Comparison of ENCODE assay signal across 8 cellular contexts in genomic region chr1:155226188-155226909, GRCh38. TPM values are rescaled to one million over a fixed set of nuclear protein-coding genes. Genes with fewer than 3 reads are reported as not detected.
DNase-seq lines count a peak whose midpoint lies in the region; ATAC-seq, FAIRE-seq and TF ChIP-seq lines count a peak whose summit lies in the region.

No MANE protein-coding gene starts in this region.

- TF ChIP-seq CTCF in HFF-Myc (IDR thresholded peaks at IDR 0.05; ENCODE audit: low read depth, low read length, missing control alignments) (peak; percentile 59), VCaP (conservative IDR thresholded peaks at IDR 0.05) (peak; percentile 53), cardiac fibroblast (IDR thresholded peaks at IDR 0.05; ENCODE audit: low read depth, low read length) (peak; percentile 38), keratinocyte (optimal IDR thresholded peaks at IDR 0.05 in 1 of 3, IDR thresholded peaks at IDR 0.05 in 1 of 3, conservative IDR thresholded peaks at IDR 0.05 in 1 of 3; ENCODE audit: extremely low read depth in 1 of 3, insufficient read depth in 2 of 3, low read length in 3 of 3) (peak; percentile 50 to 74 (median 54))

- H3K4me2 ChIP-seq in BLaER1 treated with 17β-estradiol and CSF1 and Interleukin-3, amounts not matched to agents 10 nM and 100 nM, result peak overlapping the region; percentile 82 to 96 (median 86)
- peak overlapping the region; percentile 87 for H3K4me2 ChIP-seq in keratinocyte (ENCODE audit: control insufficient read depth, extremely low read depth, insufficient read depth, low read depth, low read length)

- no peaks in the 10 kb centered on the region for H4K20me1 ChIP-seq in BLaER1 treated with 17β-estradiol and CSF1 and Interleukin-3, amounts not matched to agents 10 nM and 100 nM
- H4K20me1 ChIP-seq in keratinocyte (ENCODE audit: control insufficient read depth, extremely low read depth, insufficient read depth, low read length), result no peaks in the 10 kb centered on the region

- peak overlapping the region; percentile 60 to 80 (median 75) for H3K4me3 ChIP-seq in BLaER1 treated with 17β-estradiol and CSF1 and Interleukin-3, amounts not matched to agents 10 nM and 100 nM
- H3K4me3 ChIP-seq in HFF-Myc (replicated peaks; ENCODE audit: low read depth, low read length), result peak overlapping the region; percentile 89
- peak overlapping the region; percentile 65 to 66 for H3K4me3 ChIP-seq in cardiac fibroblast (replicated peaks in 1 of 2; ENCODE audit: low read depth in 2 of 2, low read length in 2 of 2)
- peak overlapping the region; percentile 55 to 94 (median 94) for H3K4me3 ChIP-seq in keratinocyte (ENCODE audit: control insufficient read depth in 2 of 3, extremely low read depth in 1 of 3, insufficient read depth in 2 of 3, low read depth in 1 of 3, low read length in 3 of 3)

- H3K4me1 ChIP-seq in BLaER1 treated with 17β-estradiol and CSF1 and Interleukin-3, amounts not matched to agents 10 nM and 100 nM, result peaks cover 56 to 62% (median 60%) of the 10 kb centered on the region in 10 experiments
- H3K4me1 ChIP-seq in keratinocyte (ENCODE audit: control insufficient read depth, extremely low read depth, insufficient read depth, low read length), result peaks cover 37% of the 10 kb centered on the region

- H2AFZ ChIP-seq in keratinocyte (ENCODE audit: control insufficient read depth, low read length), result peak overlapping the region; percentile 71

- peaks cover 13% of the 10 kb centered on the region for H3K79me2 ChIP-seq in keratinocyte (ENCODE audit: control insufficient read depth, insufficient read depth, low read length)

- no peaks in the 10 kb centered on the region for H3K9me3 ChIP-seq in BLaER1 treated with 17β-estradiol and CSF1 and Interleukin-3, amounts not matched to agents 10 nM and 100 nM (replicated peaks in 1 of 11)
- H3K9me3 ChIP-seq in keratinocyte (ENCODE audit: control insufficient read depth, low read depth, low read length), result no peaks in the 10 kb centered on the region

- peaks cover 0 to 2% (median 0%) of the 10 kb centered on the region in 11 experiments; a peak in 2 of 22 replicates for H3K36me3 ChIP-seq in BLaER1 treated with 17β-estradiol and CSF1 and Interleukin-3, amounts not matched to agents 10 nM and 100 nM
- H3K36me3 ChIP-seq in keratinocyte (ENCODE audit: control insufficient read depth in 2 of 2, extremely low read depth in 1 of 2, insufficient read depth in 2 of 2, low read length in 2 of 2), result no peaks in the 10 kb centered on the region

- H3K9me1 ChIP-seq in keratinocyte (ENCODE audit: control insufficient read depth, extremely low read depth, insufficient read depth, low read length), result peaks cover 3% of the 10 kb centered on the region

- DNase-seq in HFF-Myc (ENCODE audit: extremely low read depth, low read depth) (no peak), NCI-H2196 (lab: John Stamatoyannopoulos, UW; ENCODE audit: unreplicated experiment) (peak; percentile 66), cardiac fibroblast (ENCODE audit: low read depth in 2 of 2) (peak; percentile 68 to 88), keratinocyte (ENCODE audit: low read depth, low spot score) (no peak)
- peak; percentile 75 for DNase-seq in stimulated activated CD4-positive, alpha-beta T cell treated with anti-CD3 and anti-CD28 coated beads, Interleukin-12 subunit alpha, Interleukin-12 subunit beta, amount 100 ng/mL, for 4 hours

- dilution Hi-C loops in keratinocyte (cut with MboI; ENCODE audit: extremely low pct_ligation_motif_present, low sequenced_read_pairs), result no loop called here

- no peak for ATAC-seq in HG03457 (IDR thresholded peaks at IDR 0.05; ENCODE audit: unreplicated experiment)

- no peaks in the 10 kb centered on the region for H3K27me3 ChIP-seq in BLaER1 treated with 17β-estradiol and CSF1 and Interleukin-3, amounts not matched to agents 10 nM and 100 nM
- no peaks in the 10 kb centered on the region for H3K27me3 ChIP-seq in keratinocyte (ENCODE audit: control insufficient read depth, extremely low read depth, insufficient read depth, low read length)

- H3K9ac ChIP-seq in BLaER1 treated with 17β-estradiol and CSF1 and Interleukin-3, amounts not matched to agents 10 nM and 100 nM, result peak overlapping the region; percentile 77 to 94 (median 91)
- peak overlapping the region; percentile 90 for H3K9ac ChIP-seq in keratinocyte (ENCODE audit: control insufficient read depth, extremely low read depth, insufficient read depth, low read length)

- peak overlapping the region; percentile 54 to 97 (median 93); a peak in 21 of 22 replicates for H3K27ac ChIP-seq in BLaER1 treated with 17β-estradiol and CSF1 and Interleukin-3, amounts not matched to agents 10 nM and 100 nM
- H3K27ac ChIP-seq in VCaP (peak overlapping the region; percentile 82), keratinocyte (ENCODE audit: control insufficient read depth, insufficient read depth, low read length) (peak overlapping the region; percentile 87)

- FAIRE-seq in keratinocyte (lab: Jason Lieb, UNC), result no peak

RNA-seq across cellular contexts. Expression of gene MTX1, which starts 17.9 kb away (rescaled TPM):
- polyA plus RNA-seq in keratinocyte, result 43.4 to 69.9 TPM (median 59.5 TPM) in 3 replicates
- 3.8 TPM for polyA plus RNA-seq in keratinocyte (2011; ENCODE audit: low read depth)
- 36.1 and 59.2 TPM in 2 replicates for polyA plus RNA-seq in keratinocyte (2011; cell fraction: cytosol; rRNA removed)
- polyA plus RNA-seq in keratinocyte (2011; cell fraction: nucleus; rRNA removed), result 31.1 and 36.4 TPM in 2 replicates
- 36.9 and 60.2 TPM in 2 replicates for polyA plus RNA-seq in keratinocyte (2012; ENCODE audit: low replicate concordance)
- 34.7 to 71.9 TPM (median 51.0 TPM) in 3 replicates for polyA minus RNA-seq in keratinocyte
- polyA minus RNA-seq in keratinocyte (2011; cell fraction: cytosol; rRNA and poly(A)+ RNA removed), result 60.6 TPM
- 16.4 and 18.3 TPM in 2 replicates for polyA minus RNA-seq in keratinocyte (2011; cell fraction: nucleus; rRNA and poly(A)+ RNA removed)

RNA-seq across cellular contexts. Expression of gene THBS3, which starts 18.7 kb away (rescaled TPM):
- 14.4 to 36.0 TPM (median 16.2 TPM) in 3 replicates for polyA plus RNA-seq in keratinocyte
- 25.5 TPM for polyA plus RNA-seq in keratinocyte (2011; ENCODE audit: low read depth)
- 6.5 and 8.4 TPM in 2 replicates for polyA plus RNA-seq in keratinocyte (2011; cell fraction: cytosol; rRNA removed)
- 99.2 and 112 TPM in 2 replicates for polyA plus RNA-seq in keratinocyte (2011; cell fraction: nucleus; rRNA removed)
- polyA plus RNA-seq in keratinocyte (2012; ENCODE audit: low replicate concordance), result 11.8 and 32.9 TPM in 2 replicates
- polyA minus RNA-seq in keratinocyte, result 23.7 to 34.4 TPM (median 27.5 TPM) in 3 replicates
- 12.5 TPM for polyA minus RNA-seq in keratinocyte (2011; cell fraction: cytosol; rRNA and poly(A)+ RNA removed)
- polyA minus RNA-seq in keratinocyte (2011; cell fraction: nucleus; rRNA and poly(A)+ RNA removed), result 22.6 and 28.6 TPM in 2 replicates

RNA-seq across cellular contexts. Expression of gene ENTREP3, which starts 28.9 kb away (rescaled TPM):
- polyA plus RNA-seq in keratinocyte, result 8.8 to 12.6 TPM (median 9.2 TPM) in 3 replicates
- 5.9 TPM for polyA plus RNA-seq in keratinocyte (2011; ENCODE audit: low read depth)
- polyA plus RNA-seq in keratinocyte (2011; cell fraction: cytosol; rRNA removed), result 13.5 and 25.2 TPM in 2 replicates
- 22.5 and 30.8 TPM in 2 replicates for polyA plus RNA-seq in keratinocyte (2011; cell fraction: nucleus; rRNA removed)
- 26.2 and 38.0 TPM in 2 replicates for polyA plus RNA-seq in keratinocyte (2012; ENCODE audit: low replicate concordance)
- polyA minus RNA-seq in keratinocyte, result 7.4 to 47.3 TPM (median 8.8 TPM) in 3 replicates
- 32.0 TPM for polyA minus RNA-seq in keratinocyte (2011; cell fraction: cytosol; rRNA and poly(A)+ RNA removed)
- 13.2 and 13.6 TPM in 2 replicates for polyA minus RNA-seq in keratinocyte (2011; cell fraction: nucleus; rRNA and poly(A)+ RNA removed)

RNA-seq across cellular contexts. Expression of gene SCAMP3, which starts 35.8 kb away (rescaled TPM):
- polyA plus RNA-seq in keratinocyte, result 72.1 to 97.0 TPM (median 91.3 TPM) in 3 replicates
- polyA plus RNA-seq in keratinocyte (2011; ENCODE audit: low read depth), result 18.7 TPM
- polyA plus RNA-seq in keratinocyte (2011; cell fraction: cytosol; rRNA removed), result 70.0 and 83.7 TPM in 2 replicates
- polyA plus RNA-seq in keratinocyte (2011; cell fraction: nucleus; rRNA removed), result 104 and 111 TPM in 2 replicates
- polyA plus RNA-seq in keratinocyte (2012; ENCODE audit: low replicate concordance), result 59.6 and 60.0 TPM in 2 replicates
- 66.3 to 139 TPM (median 80.7 TPM) in 3 replicates for polyA minus RNA-seq in keratinocyte
- polyA minus RNA-seq in keratinocyte (2011; cell fraction: cytosol; rRNA and poly(A)+ RNA removed), result 103 TPM
- 41.2 and 50.0 TPM in 2 replicates for polyA minus RNA-seq in keratinocyte (2011; cell fraction: nucleus; rRNA and poly(A)+ RNA removed)

RNA-seq across cellular contexts. Expression of gene CLK2, which starts 47.0 kb away (rescaled TPM):
- 42.1 to 45.3 TPM (median 43.1 TPM) in 3 replicates for polyA plus RNA-seq in keratinocyte
- polyA plus RNA-seq in keratinocyte (2011; ENCODE audit: low read depth), result 20.3 TPM
- polyA plus RNA-seq in keratinocyte (2011; cell fraction: cytosol; rRNA removed), result 14.0 and 15.8 TPM in 2 replicates
- 141 and 160 TPM in 2 replicates for polyA plus RNA-seq in keratinocyte (2011; cell fraction: nucleus; rRNA removed)
- 23.4 and 26.4 TPM in 2 replicates for polyA plus RNA-seq in keratinocyte (2012; ENCODE audit: low replicate concordance)
- polyA minus RNA-seq in keratinocyte, result 26.4 to 66.1 TPM (median 42.9 TPM) in 3 replicates
- polyA minus RNA-seq in keratinocyte (2011; cell fraction: cytosol; rRNA and poly(A)+ RNA removed), result 20.3 TPM
- polyA minus RNA-seq in keratinocyte (2011; cell fraction: nucleus; rRNA and poly(A)+ RNA removed), result 24.1 and 33.3 TPM in 2 replicates

Comparison
In these comparisons a context has a peak if more than half of its experiments do, and no peak if none do; other contexts are left out.
1. DNase-seq: peak in NCI-H2196 (single experiment), cardiac fibroblast (2 of 2) and stimulated activated CD4-positive, alpha-beta T cell treated with anti-CD3 and anti-CD28 coated beads, Interleukin-12 subunit alpha, Interleukin-12 subunit beta, amount 100 ng/mL, for 4 hours (single experiment); none in HFF-Myc (single experiment) and keratinocyte (single experiment).
2. Peak in every context shown above with its lines, with median percentiles within 50 percentile points of each other: H3K27ac ChIP-seq, H3K4me3 ChIP-seq and CTCF ChIP-seq.